8 cellular contexts compared by ENCODE assay signal in the genomic region with DNA sequence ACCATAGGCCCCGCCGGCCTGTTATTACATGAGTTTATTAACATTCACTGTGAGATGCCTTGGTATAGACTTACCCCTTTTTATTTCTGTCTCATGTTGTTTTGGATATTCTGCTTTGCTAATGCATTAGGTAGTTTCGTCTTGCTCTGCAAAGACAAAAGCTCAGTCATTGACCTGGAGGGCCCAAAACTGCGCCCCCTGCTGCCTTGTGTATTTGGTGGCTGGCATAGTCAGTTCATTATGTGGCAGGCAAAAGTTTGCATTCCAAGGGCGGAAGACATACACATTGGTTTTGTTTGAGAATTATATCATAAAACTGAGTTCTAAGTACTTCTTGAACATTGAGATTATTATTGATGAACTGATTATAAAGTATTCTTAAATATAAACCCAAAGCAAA.
A peak's percentile ranks its signal among the peaks of the same experiment; 100 is the strongest.
DNase-seq lines count a peak whose midpoint lies in the region; ATAC-seq and TF ChIP-seq lines count a peak whose summit lies in the region.

No MANE protein-coding gene starts in this region.

- DNase-seq in RWPE1 (ENCODE audit: low spot score) (peak; percentile 15), astrocyte of the spinal cord (ENCODE audit: low read depth, low spot score) (peak; percentile 10), lung microvascular endothelial cell (ENCODE audit: low read depth in 2 of 2) (peak; percentile 15 to 32), NCI-H187 treated with DMSO at 0.1 percent for 48 hours (lab: John Stamatoyannopoulos, UW) (no peak)

- CTCF ChIA-PET in RWPE1 (lab: Yijun Ruan, JAX), result interaction anchor here (0.5 to 1.4 kb wide), 3 partner anchors 32 to 57 kb away, joined by 3 to 4 read pairs (median 3); no protein-coding TSS in a partner anchor

- no peak overlapping the region for H3K27ac ChIP-seq in RWPE1

- TF ChIP-seq CTCF in GM12872 (IDR thresholded peaks at IDR 0.05; ENCODE audit: insufficient read depth, low read depth, low read length) (peak; percentile 28; the same call in 1 of the 3 replicates), RWPE1 (conservative IDR thresholded peaks at IDR 0.05; ENCODE audit: low read depth) (peak; percentile 36), astrocyte of the spinal cord (IDR thresholded peaks at IDR 0.05; ENCODE audit: low read depth, low read length) (peak; percentile 46)

- ATAC-seq in HG02840 (IDR thresholded peaks at IDR 0.05; ENCODE audit: low FRiP score, unreplicated experiment) (no peak), HG02610 (IDR thresholded peaks at IDR 0.05; ENCODE audit: unreplicated experiment) (no peak), HG03521 (IDR thresholded peaks at IDR 0.05; ENCODE audit: unreplicated experiment) (no peak)

- in situ Hi-C loops in astrocyte of the spinal cord (cut with HindIII; ENCODE audit: low sequenced_read_pairs), result no loop called here

- POLR2A ChIA-PET in RWPE1 (lab: Yijun Ruan, JAX; ENCODE audit: low non-redundant PET), result no interaction called here

- H3K4me3 ChIP-seq in astrocyte of the spinal cord (ENCODE audit: low read depth, low read length), result no peak overlapping the region
